25 cellular contexts compared by ENCODE assay signal in the genomic region with DNA sequence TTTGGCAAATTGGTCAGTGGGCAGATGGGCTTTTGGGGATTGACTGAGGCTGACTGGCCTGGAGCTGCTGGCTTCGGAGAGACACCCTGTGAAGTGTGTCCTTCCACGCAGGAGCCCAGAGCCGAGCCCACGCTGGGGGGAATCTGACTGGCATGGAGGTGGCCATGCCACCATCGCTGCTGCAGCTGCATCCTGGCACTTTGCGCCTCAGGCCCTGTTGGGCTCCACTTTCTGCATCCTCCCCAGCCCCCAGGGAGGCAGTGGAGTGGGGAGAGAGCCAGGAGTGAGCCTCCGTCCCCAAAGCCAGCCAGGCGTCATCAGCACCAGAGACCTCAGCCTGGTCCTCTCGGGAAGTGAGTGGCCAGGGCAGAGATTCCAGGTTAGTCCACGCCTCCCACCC. TPM values are rescaled to one million over a fixed set of nuclear protein-coding genes. Genes with fewer than 3 reads are reported as not detected.
"Had no signal": no experiment of that assay in that cellular context is flagged by ENCODE, and none has a peak within 500 bp of the region (broad histone marks: within the 10 kb centered on the region; RNA-seq: fewer than 3 reads in every experiment).

No MANE protein-coding gene starts in this region.

- H3K9me3 ChIP-seq: breast epithelium had no signal

- H3K27ac ChIP-seq: breast epithelium had no signal

- ATAC-seq: activated CD8-positive, alpha-beta memory T cell treated with anti-CD3 and anti-CD28 coated beads, Interleukin-2, amount 10 ng/mL, durations not matched to agents 7 days and 5 days; T-cell had no signal

- H3K27me3 ChIP-seq: breast epithelium had no signal

- H3K4me1 ChIP-seq: breast epithelium had no signal

- FAIRE-seq: RCC 7860, TTC549 had no signal

- DNase-seq: activated B cell treated with CpG ODN at 0.5 μM for 24 hours; activated CD4-positive, alpha-beta T cell treated with anti-CD3 and anti-CD28 coated beads for 1 hour; activated CD4-positive, alpha-beta T cell treated with anti-CD3 and anti-CD28 coated beads, Interleukin-2, amount 10 ng/mL, durations not matched to agents 24 days and 14 days; activated CD4-positive, alpha-beta T cell treated with anti-CD3 and anti-CD28 coated beads, Interleukin-2, amount 50 U/mL, for 48 hours; activated CD8-positive, alpha-beta memory T cell treated with anti-CD3 and anti-CD28 coated beads, Interleukin-2, amount 10 ng/mL, durations not matched to agents 7 days and 5 days; activated effector memory CD4-positive, alpha-beta T cell treated with Interleukin-2 at 50 U/mL for 16 hours; activated naive CD4-positive, alpha-beta T cell; activated T-cell treated with anti-CD3 and anti-CD28 coated beads, Interleukin-2, amount 50 U/mL, for 24 hours; aorta; Karpas-422; MM.1S; NCI-H1105 treated with DMSO at 0.1 percent for 48 hours; NCI-H1436 treated with DMSO at 0.1 percent for 48 hours; NCI-H187; NCI-H2081; NCI-H510A treated with DMSO at 0.1 percent for 48 hours; NCI-H69; SIG-M5; T-cell; T-helper 2 cell; T1000 had no signal

- H3K4me3 ChIP-seq: breast epithelium had no signal

RNA-seq across cellular contexts. Expression of a gene that starts 17.0 kb away (rescaled TPM):
- total RNA-seq: activated B cell treated with CpG ODN at 0.5 μM for 24 hours; activated CD4-positive, alpha-beta T cell treated with anti-CD3 and anti-CD28 coated beads, Interleukin-2, amount 10 ng/mL, durations not matched to agents 24 days and 14 days; activated CD8-positive, alpha-beta memory T cell treated with anti-CD3 and anti-CD28 coated beads, Interleukin-2, amount 10 ng/mL, durations not matched to agents 7 days and 5 days; activated T-helper 1 cell treated with anti-CD3 and anti-CD28 coated beads, Interleukin-12 subunit alpha, Interleukin-12 subunit beta, Interleukin-2, Interleukin-4 antibody, amounts not matched to agents 30 ng/mL and 10 ng/mL and 1 ng/mL, durations not matched to agents 14 hours and 24 hours and 36 hours; aorta had no signal

RNA-seq across cellular contexts. Expression of a gene that starts 24.3 kb away (rescaled TPM):
- total RNA-seq: activated B cell treated with CpG ODN at 0.5 μM for 24 hours; activated CD4-positive, alpha-beta T cell treated with anti-CD3 and anti-CD28 coated beads, Interleukin-2, amount 10 ng/mL, durations not matched to agents 24 days and 14 days; activated CD8-positive, alpha-beta memory T cell treated with anti-CD3 and anti-CD28 coated beads, Interleukin-2, amount 10 ng/mL, durations not matched to agents 7 days and 5 days; activated T-helper 1 cell treated with anti-CD3 and anti-CD28 coated beads, Interleukin-12 subunit alpha, Interleukin-12 subunit beta, Interleukin-2, Interleukin-4 antibody, amounts not matched to agents 30 ng/mL and 10 ng/mL and 1 ng/mL, durations not matched to agents 14 hours and 24 hours and 36 hours; aorta; breast epithelium had no signal
